8 cellular contexts compared by ENCODE assay signal in genomic region chr5:22214096-22214495, GRCh38.
A peak's percentile ranks its signal among the peaks of the same experiment; 100 is the strongest.
DNase-seq lines count a peak whose midpoint lies in the region; ATAC-seq and TF ChIP-seq lines count a peak whose summit lies in the region.
"Not testable (repeated sequence)": the region's sequence is repeated elsewhere in the genome, so short reads cannot be mapped to it uniquely, and the experiment has no call there.

No MANE protein-coding gene starts in this region.

- H3K9me3 Mint-ChIP-seq in activated CD8-positive, alpha-beta T cell treated with anti-CD3 and anti-CD28 coated beads, Interleukin-2, amount 10 ng/mL, durations not matched to agents 7 days and 5 days (ENCODE audit: insufficient read depth); naive thymus-derived CD4-positive, alpha-beta T cell: not testable (repeated sequence)

- H3K4me3 Mint-ChIP-seq in activated CD8-positive, alpha-beta T cell treated with anti-CD3 and anti-CD28 coated beads, Interleukin-2, amount 10 ng/mL, durations not matched to agents 7 days and 5 days; naive thymus-derived CD4-positive, alpha-beta T cell: not testable (repeated sequence)

- not testable (repeated sequence) for H3K36me3 Mint-ChIP-seq in activated CD8-positive, alpha-beta T cell treated with anti-CD3 and anti-CD28 coated beads, Interleukin-2, amount 10 ng/mL, durations not matched to agents 7 days and 5 days (ENCODE audit: low read depth); naive thymus-derived CD4-positive, alpha-beta T cell

- CTCF ChIA-PET in activated CD8-positive, alpha-beta T cell treated with anti-CD3 and anti-CD28 coated beads, Interleukin-2, amount 10 ng/mL, durations not matched to agents 7 days and 5 days (lab: Charles Lee); naive thymus-derived CD4-positive, alpha-beta T cell (lab: Charles Lee): not testable (repeated sequence)

- H3K36me3 ChIP-seq in naive thymus-derived CD4-positive, alpha-beta T cell (ENCODE audit: control insufficient read depth in 2 of 3, insufficient read depth in 3 of 3, low read length in 3 of 3) = not testable (repeated sequence)

- not testable (repeated sequence) for H3K27me3 ChIP-seq in foreskin keratinocyte; naive thymus-derived CD4-positive, alpha-beta T cell (ENCODE audit: control insufficient read depth in 2 of 2, insufficient read depth in 2 of 2, low read length in 2 of 2)

- peak; percentile 82 for ATAC-seq in GM18502 (IDR thresholded peaks at IDR 0.05; ENCODE audit: poor library complexity, unreplicated experiment)
- peak; percentile 72 for ATAC-seq in HG03280 (IDR thresholded peaks at IDR 0.05; ENCODE audit: unreplicated experiment)
- ATAC-seq in activated CD8-positive, alpha-beta T cell treated with anti-CD3 and anti-CD28 coated beads, Interleukin-2, amount 10 ng/mL, durations not matched to agents 7 days and 5 days = peak; percentile 61
- ATAC-seq in foreskin keratinocyte = peak; percentile 61
- ATAC-seq in naive thymus-derived CD4-positive, alpha-beta T cell = peak; percentile 71

- H3K4me1 Mint-ChIP-seq in activated CD8-positive, alpha-beta T cell treated with anti-CD3 and anti-CD28 coated beads, Interleukin-2, amount 10 ng/mL, durations not matched to agents 7 days and 5 days (ENCODE audit: low read depth); naive thymus-derived CD4-positive, alpha-beta T cell: not testable (repeated sequence)

- not testable (repeated sequence) for H3K27me3 Mint-ChIP-seq in activated CD8-positive, alpha-beta T cell treated with anti-CD3 and anti-CD28 coated beads, Interleukin-2, amount 10 ng/mL, durations not matched to agents 7 days and 5 days (ENCODE audit: low read depth); naive thymus-derived CD4-positive, alpha-beta T cell

- POLR2A ChIA-PET in activated CD8-positive, alpha-beta T cell treated with anti-CD3 and anti-CD28 coated beads, Interleukin-2, amount 10 ng/mL, durations not matched to agents 7 days and 5 days (lab: Charles Lee); naive thymus-derived CD4-positive, alpha-beta T cell (lab: Charles Lee): not testable (repeated sequence)

- not testable (repeated sequence) for H3K27ac ChIP-seq in 22Rv1; foreskin keratinocyte; naive thymus-derived CD4-positive, alpha-beta T cell (ENCODE audit: low read depth, low read length)

- H3K9me3 ChIP-seq in naive thymus-derived CD4-positive, alpha-beta T cell (ENCODE audit: control insufficient read depth in 2 of 3, low read length in 3 of 3) = not testable (repeated sequence)

- not testable (repeated sequence) for H3K27ac Mint-ChIP-seq in activated CD8-positive, alpha-beta T cell treated with anti-CD3 and anti-CD28 coated beads, Interleukin-2, amount 10 ng/mL, durations not matched to agents 7 days and 5 days; naive thymus-derived CD4-positive, alpha-beta T cell

- intact Hi-C loops in naive thymus-derived CD4-positive, alpha-beta T cell (cut with micrococcal nuclease) = not testable (repeated sequence)

- TF ChIP-seq CTCF in 22Rv1 (IDR thresholded peaks at IDR 0.05) = peak; percentile 20; the same call in 1 of the 2 replicates
- not testable (repeated sequence) for TF ChIP-seq CTCF in foreskin keratinocyte (conservative IDR thresholded peaks at IDR 0.05)

- not testable (repeated sequence) for H3K4me1 ChIP-seq in foreskin keratinocyte; naive thymus-derived CD4-positive, alpha-beta T cell (ENCODE audit: control insufficient read depth in 2 of 2, insufficient read depth in 2 of 2, low read length in 2 of 2)

- H3K4me3 ChIP-seq in naive thymus-derived CD4-positive, alpha-beta T cell (ENCODE audit: low read length) = not testable (repeated sequence)

- peak; percentile 67 to 80 for DNase-seq in NCI-H2081 (lab: John Stamatoyannopoulos, UW)
- peak; percentile 50 for DNase-seq in OCI-M1 (lab: John Stamatoyannopoulos, UW)
- not testable (repeated sequence) for DNase-seq in activated CD8-positive, alpha-beta T cell treated with anti-CD3 and anti-CD28 coated beads, Interleukin-2, amount 10 ng/mL, durations not matched to agents 7 days and 5 days; foreskin keratinocyte; naive thymus-derived CD4-positive, alpha-beta T cell
